ENCODE assay signal across 1 cellular context in genomic region chr17:77101521-77102410, GRCh38.
TF ChIP-seq lines count a peak whose summit lies in the region.

No MANE protein-coding gene starts in this region.

TF ChIP-seq in HepG2, 621 proteins besides CTCF, POLR2A, EP300 and RAD21 (continued from another document and continues in another):
- TF ChIP-seq MLX (CRISPR knock-in tag; IDR thresholded peaks at IDR 0.05) = peak; percentile 67; the same call in 1 of the 2 replicates
- TF ChIP-seq ZNF260 (CRISPR knock-in tag; IDR thresholded peaks at IDR 0.05; ENCODE audit: borderline replicate concordance, low read depth) = no peak
- TF ChIP-seq ZNF629 (CRISPR knock-in tag; conservative IDR thresholded peaks at IDR 0.05) = no peak
- no peak for TF ChIP-seq ZFP36 (IDR thresholded peaks at IDR 0.05; ENCODE audit: borderline replicate concordance, low read depth, low read length, partially characterized antibody)
- no peak for TF ChIP-seq CC2D1A (CRISPR knock-in tag; IDR thresholded peaks at IDR 0.05)
- 0 out of 2 replicates have a peak, but pooled peaks have one; percentile 45 for TF ChIP-seq FOXP4 (CRISPR knock-in tag; IDR thresholded peaks at IDR 0.05)
- no peak for TF ChIP-seq ZNF224 (CRISPR knock-in tag; IDR thresholded peaks at IDR 0.05)
- TF ChIP-seq ZNF747 (CRISPR knock-in tag; IDR thresholded peaks at IDR 0.05; ENCODE audit: borderline replicate concordance) = no peak
- TF ChIP-seq ZNF326 (CRISPR knock-in tag; IDR thresholded peaks at IDR 0.05; ENCODE audit: borderline replicate concordance) = 0 out of 2 replicates have a peak, but pooled peaks have one; percentile 29
- TF ChIP-seq, protein P1, sequence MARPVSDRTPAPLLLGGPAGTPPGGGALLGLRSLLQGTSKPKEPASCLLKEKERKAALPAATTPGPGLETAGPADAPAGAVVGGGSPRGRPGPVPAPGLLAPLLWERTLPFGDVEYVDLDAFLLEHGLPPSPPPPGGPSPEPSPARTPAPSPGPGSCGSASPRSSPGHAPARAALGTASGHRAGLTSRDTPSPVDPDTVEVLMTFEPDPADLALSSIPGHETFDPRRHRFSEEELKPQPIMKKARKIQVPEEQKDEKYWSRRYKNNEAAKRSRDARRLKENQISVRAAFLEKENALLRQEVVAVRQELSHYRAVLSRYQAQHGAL (CRISPR knock-in tag; IDR thresholded peaks at IDR 0.05; ENCODE audit: not compliant biosample characterization) = no peak
- TF ChIP-seq NCOA1 (CRISPR knock-in tag; IDR thresholded peaks at IDR 0.05) = 0 out of 2 replicates have a peak, but pooled peaks have one; percentile 1
- TF ChIP-seq PPARG (CRISPR knock-in tag; conservative IDR thresholded peaks at IDR 0.05) = 0 out of 2 replicates have a peak, but pooled peaks have one; percentile 27
- no peak for TF ChIP-seq SETDB1 (CRISPR knock-in tag; IDR thresholded peaks at IDR 0.05; ENCODE audit: borderline replicate concordance)
- no peak for TF ChIP-seq RFX5 (IDR thresholded peaks at IDR 0.05; ENCODE audit: low read depth, low read length)
- no peak for TF ChIP-seq ZNF737 (CRISPR knock-in tag; IDR thresholded peaks at IDR 0.05; ENCODE audit: borderline replicate concordance)
- no peak for TF ChIP-seq ZNF616 (CRISPR knock-in tag; IDR thresholded peaks at IDR 0.05; ENCODE audit: low read depth)
- TF ChIP-seq KMT2A (CRISPR knock-in tag; IDR thresholded peaks at IDR 0.05) = no peak
- TF ChIP-seq SMARCE1 (IDR thresholded peaks at IDR 0.05; ENCODE audit: borderline replicate concordance) = no peak
- TF ChIP-seq, protein P2, sequence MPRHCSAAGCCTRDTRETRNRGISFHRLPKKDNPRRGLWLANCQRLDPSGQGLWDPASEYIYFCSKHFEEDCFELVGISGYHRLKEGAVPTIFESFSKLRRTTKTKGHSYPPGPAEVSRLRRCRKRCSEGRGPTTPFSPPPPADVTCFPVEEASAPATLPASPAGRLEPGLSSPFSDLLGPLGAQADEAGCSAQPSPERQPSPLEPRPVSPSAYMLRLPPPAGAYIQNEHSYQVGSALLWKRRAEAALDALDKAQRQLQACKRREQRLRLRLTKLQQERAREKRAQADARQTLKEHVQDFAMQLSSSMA (CRISPR knock-in tag; IDR thresholded peaks at IDR 0.05) = no peak
- TF ChIP-seq, protein P3, sequence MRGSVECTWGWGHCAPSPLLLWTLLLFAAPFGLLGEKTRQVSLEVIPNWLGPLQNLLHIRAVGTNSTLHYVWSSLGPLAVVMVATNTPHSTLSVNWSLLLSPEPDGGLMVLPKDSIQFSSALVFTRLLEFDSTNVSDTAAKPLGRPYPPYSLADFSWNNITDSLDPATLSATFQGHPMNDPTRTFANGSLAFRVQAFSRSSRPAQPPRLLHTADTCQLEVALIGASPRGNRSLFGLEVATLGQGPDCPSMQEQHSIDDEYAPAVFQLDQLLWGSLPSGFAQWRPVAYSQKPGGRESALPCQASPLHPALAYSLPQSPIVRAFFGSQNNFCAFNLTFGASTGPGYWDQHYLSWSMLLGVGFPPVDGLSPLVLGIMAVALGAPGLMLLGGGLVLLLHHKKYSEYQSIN (CRISPR knock-in tag; IDR thresholded peaks at IDR 0.05; ENCODE audit: borderline replicate concordance) = no peak
- TF ChIP-seq, protein P4, sequence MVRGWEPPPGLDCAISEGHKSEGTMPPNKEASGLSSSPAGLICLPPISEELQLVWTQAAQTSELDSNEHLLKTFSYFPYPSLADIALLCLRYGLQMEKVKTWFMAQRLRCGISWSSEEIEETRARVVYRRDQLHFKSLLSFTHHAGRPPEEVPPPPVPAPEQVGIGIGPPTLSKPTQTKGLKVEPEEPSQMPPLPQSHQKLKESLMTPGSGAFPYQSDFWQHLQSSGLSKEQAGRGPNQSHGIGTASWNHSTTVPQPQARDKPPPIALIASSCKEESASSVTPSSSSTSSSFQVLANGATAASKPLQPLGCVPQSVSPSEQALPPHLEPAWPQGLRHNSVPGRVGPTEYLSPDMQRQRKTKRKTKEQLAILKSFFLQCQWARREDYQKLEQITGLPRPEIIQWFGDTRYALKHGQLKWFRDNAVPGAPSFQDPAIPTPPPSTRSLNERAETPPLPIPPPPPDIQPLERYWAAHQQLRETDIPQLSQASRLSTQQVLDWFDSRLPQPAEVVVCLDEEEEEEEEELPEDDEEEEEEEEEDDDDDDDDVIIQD (CRISPR knock-in tag; IDR thresholded peaks at IDR 0.05; ENCODE audit: low read depth) = no peak
- TF ChIP-seq XBP1 (CRISPR knock-in tag; IDR thresholded peaks at IDR 0.05) = no peak; the same call in 1 of the 2 replicates
- TF ChIP-seq, protein P5, sequence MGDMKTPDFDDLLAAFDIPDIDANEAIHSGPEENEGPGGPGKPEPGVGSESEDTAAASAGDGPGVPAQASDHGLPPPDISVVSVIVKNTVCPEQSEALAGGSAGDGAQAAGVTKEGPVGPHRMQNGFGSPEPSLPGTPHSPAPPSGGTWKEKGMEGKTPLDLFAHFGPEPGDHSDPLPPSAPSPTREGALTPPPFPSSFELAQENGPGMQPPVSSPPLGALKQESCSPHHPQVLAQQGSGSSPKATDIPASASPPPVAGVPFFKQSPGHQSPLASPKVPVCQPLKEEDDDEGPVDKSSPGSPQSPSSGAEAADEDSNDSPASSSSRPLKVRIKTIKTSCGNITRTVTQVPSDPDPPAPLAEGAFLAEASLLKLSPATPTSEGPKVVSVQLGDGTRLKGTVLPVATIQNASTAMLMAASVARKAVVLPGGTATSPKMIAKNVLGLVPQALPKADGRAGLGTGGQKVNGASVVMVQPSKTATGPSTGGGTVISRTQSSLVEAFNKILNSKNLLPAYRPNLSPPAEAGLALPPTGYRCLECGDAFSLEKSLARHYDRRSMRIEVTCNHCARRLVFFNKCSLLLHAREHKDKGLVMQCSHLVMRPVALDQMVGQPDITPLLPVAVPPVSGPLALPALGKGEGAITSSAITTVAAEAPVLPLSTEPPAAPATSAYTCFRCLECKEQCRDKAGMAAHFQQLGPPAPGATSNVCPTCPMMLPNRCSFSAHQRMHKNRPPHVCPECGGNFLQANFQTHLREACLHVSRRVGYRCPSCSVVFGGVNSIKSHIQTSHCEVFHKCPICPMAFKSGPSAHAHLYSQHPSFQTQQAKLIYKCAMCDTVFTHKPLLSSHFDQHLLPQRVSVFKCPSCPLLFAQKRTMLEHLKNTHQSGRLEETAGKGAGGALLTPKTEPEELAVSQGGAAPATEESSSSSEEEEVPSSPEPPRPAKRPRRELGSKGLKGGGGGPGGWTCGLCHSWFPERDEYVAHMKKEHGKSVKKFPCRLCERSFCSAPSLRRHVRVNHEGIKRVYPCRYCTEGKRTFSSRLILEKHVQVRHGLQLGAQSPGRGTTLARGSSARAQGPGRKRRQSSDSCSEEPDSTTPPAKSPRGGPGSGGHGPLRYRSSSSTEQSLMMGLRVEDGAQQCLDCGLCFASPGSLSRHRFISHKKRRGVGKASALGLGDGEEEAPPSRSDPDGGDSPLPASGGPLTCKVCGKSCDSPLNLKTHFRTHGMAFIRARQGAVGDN (CRISPR knock-in tag; IDR thresholded peaks at IDR 0.05) = no peak
- TF ChIP-seq, protein P6, sequence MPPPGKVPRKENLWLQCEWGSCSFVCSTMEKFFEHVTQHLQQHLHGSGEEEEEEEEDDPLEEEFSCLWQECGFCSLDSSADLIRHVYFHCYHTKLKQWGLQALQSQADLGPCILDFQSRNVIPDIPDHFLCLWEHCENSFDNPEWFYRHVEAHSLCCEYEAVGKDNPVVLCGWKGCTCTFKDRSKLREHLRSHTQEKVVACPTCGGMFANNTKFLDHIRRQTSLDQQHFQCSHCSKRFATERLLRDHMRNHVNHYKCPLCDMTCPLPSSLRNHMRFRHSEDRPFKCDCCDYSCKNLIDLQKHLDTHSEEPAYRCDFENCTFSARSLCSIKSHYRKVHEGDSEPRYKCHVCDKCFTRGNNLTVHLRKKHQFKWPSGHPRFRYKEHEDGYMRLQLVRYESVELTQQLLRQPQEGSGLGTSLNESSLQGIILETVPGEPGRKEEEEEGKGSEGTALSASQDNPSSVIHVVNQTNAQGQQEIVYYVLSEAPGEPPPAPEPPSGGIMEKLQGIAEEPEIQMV (CRISPR knock-in tag; IDR thresholded peaks at IDR 0.05; ENCODE audit: low read depth) = no peak
- TF ChIP-seq IKZF1 (IDR thresholded peaks at IDR 0.05) = no peak
- no peak for TF ChIP-seq KDM5B (CRISPR knock-in tag; IDR thresholded peaks at IDR 0.05; ENCODE audit: borderline replicate concordance)
- TF ChIP-seq, protein P7, sequence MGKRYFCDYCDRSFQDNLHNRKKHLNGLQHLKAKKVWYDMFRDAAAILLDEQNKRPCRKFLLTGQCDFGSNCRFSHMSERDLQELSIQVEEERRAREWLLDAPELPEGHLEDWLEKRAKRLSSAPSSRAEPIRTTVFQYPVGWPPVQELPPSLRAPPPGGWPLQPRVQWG (CRISPR knock-in tag; IDR thresholded peaks at IDR 0.05; ENCODE audit: borderline replicate concordance, low read depth) = no peak
- TF ChIP-seq NR2C2 (CRISPR knock-in tag; IDR thresholded peaks at IDR 0.05; ENCODE audit: borderline replicate concordance) = no peak; the same call in 1 of the 2 replicates
- TF ChIP-seq MIER2 (CRISPR knock-in tag; IDR thresholded peaks at IDR 0.05) = no peak
- TF ChIP-seq SMAD3 (CRISPR knock-in tag; IDR thresholded peaks at IDR 0.05) = no peak
- no peak for TF ChIP-seq AKAP8 (CRISPR knock-in tag; IDR thresholded peaks at IDR 0.05)
- TF ChIP-seq ZNF383 (CRISPR knock-in tag; IDR thresholded peaks at IDR 0.05; ENCODE audit: borderline replicate concordance) = no peak
- TF ChIP-seq NFIB (CRISPR knock-in tag; IDR thresholded peaks at IDR 0.05; ENCODE audit: borderline replicate concordance) = no peak
- TF ChIP-seq AHDC1 (CRISPR knock-in tag; IDR thresholded peaks at IDR 0.05; ENCODE audit: borderline replicate concordance) = no peak; the same call in 1 of the 2 replicates
- TF ChIP-seq ELF3 (CRISPR knock-in tag; IDR thresholded peaks at IDR 0.05) = no peak; the same call in 1 of the 2 replicates
- TF ChIP-seq JUNB (CRISPR knock-in tag; IDR thresholded peaks at IDR 0.05; ENCODE audit: borderline replicate concordance) = no peak
- 0 out of 2 replicates have a peak, but pooled peaks have one; percentile 32 for TF ChIP-seq RFXAP (CRISPR knock-in tag; IDR thresholded peaks at IDR 0.05; ENCODE audit: borderline replicate concordance)
- TF ChIP-seq KDM3A (CRISPR knock-in tag; IDR thresholded peaks at IDR 0.05; ENCODE audit: low read depth) = no peak
- TF ChIP-seq ZBTB7B (CRISPR knock-in tag; IDR thresholded peaks at IDR 0.05) = no peak
- TF ChIP-seq HNF4A (CRISPR knock-in tag; IDR thresholded peaks at IDR 0.05) = no peak
- TF ChIP-seq BCL3 (CRISPR knock-in tag; IDR thresholded peaks at IDR 0.05) = no peak
